In genomic region chr6:45679631-45680030, GRCh38 we compare ENCODE assay signal across 13 cellular contexts.
"Had no signal": no experiment of that assay in that cellular context is flagged by ENCODE, and none has a peak within 500 bp of the region (broad histone marks: within the 10 kb centered on the region; RNA-seq: fewer than 3 reads in every experiment).

No MANE protein-coding gene starts in this region.

- H3K4me3 Mint-ChIP-seq: neural progenitor cell had no signal

- DNase-seq: activated CD4-positive, alpha-beta T cell treated with anti-CD3 and anti-CD28 coated beads, Interleukin-2, amount 50 U/mL, for 48 hours; activated gamma-delta T cell treated with Interleukin-2 at 50 U/mL for 16 hours; activated T-cell treated with anti-CD3 and anti-CD28 coated beads, Interleukin-2, amount 50 U/mL, for 48 hours; colonic mucosa; heart right ventricle; left lung; SK-N-SH; substantia nigra; trophoblast cell had no signal

- H3K4me2 ChIP-seq: neural progenitor cell, SK-N-SH had no signal

- H3K4me1 ChIP-seq: colonic mucosa, neural progenitor cell, parathyroid adenoma had no signal

- H3K9ac ChIP-seq: neural progenitor cell, parathyroid adenoma, SK-N-SH had no signal

- H3K27me3 ChIP-seq: colonic mucosa, neural progenitor cell had no signal

- H3K27ac ChIP-seq: colonic mucosa, heart right ventricle, left lung, neural progenitor cell, parathyroid adenoma, skin epidermis had no signal

- ATAC-seq: activated CD4-positive, CD25-positive, alpha-beta regulatory T cell treated with anti-CD3 and anti-CD28 coated beads, Interleukin-2, amount 50 U/mL, for 24 hours; heart right ventricle; left lung had no signal

- H3K27ac Mint-ChIP-seq: neural progenitor cell had no signal

- H2AFZ ChIP-seq: neural progenitor cell, parathyroid adenoma had no signal

- H3K4me3 ChIP-seq: colonic mucosa, heart right ventricle, left lung, neural progenitor cell, skin epidermis had no signal

- H3K9me3 ChIP-seq: colonic mucosa had no signal

- H3K36me3 ChIP-seq: colonic mucosa, heart right ventricle, left lung, neural progenitor cell had no signal

- H3K36me3 Mint-ChIP-seq: neural progenitor cell had no signal
